Comparison of ENCODE assay signal across 8 cellular contexts in genomic region chr2:183124957-183125255, GRCh38. TPM values are rescaled to one million over a fixed set of nuclear protein-coding genes. Genes with fewer than 3 reads are reported as not detected.
A peak's percentile ranks its signal among the peaks of the same experiment; 100 is the strongest.
DNase-seq lines count a peak whose midpoint lies in the region; ATAC-seq and TF ChIP-seq lines count a peak whose summit lies in the region.

No MANE protein-coding gene starts in this region.

- 1% methylated on average over 10 of the region's 10 CpGs for WGBS in heart right ventricle, 2 donors
- WGBS in mesenchymal stem cell, result 1% methylated on average over 10 of the region's 10 CpGs
- WGBS in urinary bladder, result under 1% methylated on average over 10 of the region's 10 CpGs

- no peak overlapping the region for H3K23ac ChIP-seq in mesenchymal stem cell (ENCODE audit: low read length in 2 of 2)

- peak overlapping the region in 9 of 10 donors; percentile 61 to 88 (median 83) for H3K27ac ChIP-seq in heart right ventricle
- H3K27ac ChIP-seq in mesenchymal stem cell (ENCODE audit: low read length, poor library complexity, severe bottlenecking), result peak overlapping the region; percentile 92
- peak overlapping the region; percentile 60 for H3K27ac ChIP-seq in urinary bladder (ENCODE audit: low read depth)

- H3K79me1 ChIP-seq in mesenchymal stem cell (replicated peaks; ENCODE audit: low read length, poor library complexity, severe bottlenecking), result peaks cover 3% of the 10 kb centered on the region

- peak overlapping the region; percentile 93 to 99 (median 97) for H3K27ac Mint-ChIP-seq in brain

- H3K36me3 Mint-ChIP-seq in brain, result peaks cover 12% of the 10 kb centered on the region

- no peak overlapping the region for H3K14ac ChIP-seq in mesenchymal stem cell (ENCODE audit: low read length in 2 of 2)

- no peaks in the 10 kb centered on the region for H3K27me3 ChIP-seq in heart right ventricle
- no peaks in the 10 kb centered on the region for H3K27me3 ChIP-seq in mesenchymal stem cell (ENCODE audit: control insufficient read depth in 1 of 2, insufficient read depth in 1 of 2, low read length in 2 of 2)

- peaks cover 0 to 23% (median 14%) of the 10 kb centered on the region in 9 donors for H3K4me1 ChIP-seq in heart right ventricle
- H3K4me1 ChIP-seq in mesenchymal stem cell (ENCODE audit: control insufficient read depth, insufficient read depth, low read depth, low read length), result peaks cover 6% of the 10 kb centered on the region
- no peaks in the 10 kb centered on the region for H3K4me1 ChIP-seq in urinary bladder (ENCODE audit: insufficient read depth)

- H3K27me3 Mint-ChIP-seq in brain, result peaks cover 14% of the 10 kb centered on the region

- no peak overlapping the region for H2BK5ac ChIP-seq in mesenchymal stem cell (ENCODE audit: low read depth, low read length, poor library complexity, severe bottlenecking)

- H3K18ac ChIP-seq in mesenchymal stem cell (ENCODE audit: low read depth in 1 of 2, low read length in 2 of 2), result peak overlapping the region in 1 of 2 experiments; percentile 46

- intact Hi-C loops in heart right ventricle (cut with DNase I), result loop anchor here in 2 of 10 donors (1.0 to 5.0 kb wide), 2 partner anchors 48 to 86 kb away; partner anchors contain the start of gene DUSP19 (in 1 of the 2)
- intact Hi-C loops in left cardiac atrium (cut with DNase I), result loop anchor here in 1 of 2 donors (5.0 kb wide), 1 partner anchor 43 kb away; no protein-coding TSS in a partner anchor

- H3K4me3 ChIP-seq in heart right ventricle (peak overlapping the region; percentile 52 to 96 (median 80)), mesenchymal stem cell (ENCODE audit: insufficient read depth in 1 of 2, low read depth in 1 of 2, low read length in 2 of 2) (peak overlapping the region; percentile 95 to 98), urinary bladder (ENCODE audit: low read depth, low read length) (peak overlapping the region; percentile 63)

- no peak for TF ChIP-seq CTCF in heart right ventricle (IDR thresholded peaks at IDR 0.05)
- TF ChIP-seq CTCF in brain (conservative IDR thresholded peaks at IDR 0.05), result no peak

- no peak overlapping the region for H2BK15ac ChIP-seq in mesenchymal stem cell (ENCODE audit: low read depth, poor library complexity, severe bottlenecking)

- H2BK12ac ChIP-seq in mesenchymal stem cell (ENCODE audit: low read length in 2 of 2), result peak overlapping the region in 1 of 2 experiments; percentile 31

- peak overlapping the region; percentile 99 for H2AFZ ChIP-seq in mesenchymal stem cell (ENCODE audit: low read depth, low read length)

- H4K8ac ChIP-seq in mesenchymal stem cell (ENCODE audit: low read length), result peak overlapping the region; percentile 87

- no peak for ATAC-seq in heart right ventricle
- ATAC-seq in left cardiac atrium, result no peak

- peak overlapping the region; percentile 55 for H3K4me2 ChIP-seq in mesenchymal stem cell (ENCODE audit: low read length, poor library complexity, severe bottlenecking)

- no peak overlapping the region for H2AK5ac ChIP-seq in mesenchymal stem cell (ENCODE audit: low read length, severe bottlenecking)

- H3K9ac ChIP-seq in mesenchymal stem cell (ENCODE audit: low read length), result peak overlapping the region; percentile 92

- H2BK120ac ChIP-seq in mesenchymal stem cell (ENCODE audit: low read depth, low read length), result no peak overlapping the region

- no peak overlapping the region for H3K4ac ChIP-seq in mesenchymal stem cell (ENCODE audit: low read depth in 1 of 2, low read length in 2 of 2)

- peaks cover 44% of the 10 kb centered on the region for H3K4me1 Mint-ChIP-seq in brain

- H4K91ac ChIP-seq in mesenchymal stem cell (ENCODE audit: low read length), result no peak overlapping the region

- DNase-seq in heart right ventricle (no peak), left cardiac atrium (no peak), mesenchymal stem cell (no peak), NCI-H1436 (lab: John Stamatoyannopoulos, UW) (no peak), middle frontal gyrus (ENCODE audit: extremely low spot score, low spot score) (no peak), 8988T (no peak)

- H3K36me3 ChIP-seq in heart right ventricle (peaks cover 0 to 18% (median 0%) of the 10 kb centered on the region in 9 donors), mesenchymal stem cell (ENCODE audit: control insufficient read depth in 1 of 2, insufficient read depth in 2 of 2, low read depth in 1 of 2, low read length in 2 of 2) (peaks cover 0 to 10% of the 10 kb centered on the region in 2 experiments), urinary bladder (ENCODE audit: insufficient read depth) (no peaks in the 10 kb centered on the region)

- peak overlapping the region; percentile 95 to 99 (median 97) for H3K4me3 Mint-ChIP-seq in brain

- H3K9me3 Mint-ChIP-seq in brain, result no peaks in the 10 kb centered on the region

- H3K9me3 ChIP-seq in heart right ventricle, result no peaks in the 10 kb centered on the region
- no peaks in the 10 kb centered on the region for H3K9me3 ChIP-seq in mesenchymal stem cell (ENCODE audit: control insufficient read depth, low read length)

RNA-seq across cellular contexts. Expression of gene NUP35, which starts 0.7 kb away (rescaled TPM):
- total RNA-seq in heart right ventricle, result 10 to 100 TPM in 1 of 10 donors, 1 to 10 TPM in 9; 4.4 to 11.0 (median 8.3) TPM
- 10 to 100 TPM in 1 of 2 donors, 1 to 10 TPM in 1; 6.9 to 10.3 TPM for polyA plus RNA-seq in heart right ventricle
- 1 to 10 TPM; 8.5 to 9.7 TPM for total RNA-seq in left cardiac atrium
- 10.4 TPM for polyA plus RNA-seq in brain (ENCODE audit: insufficient read depth, low read depth, low replicate concordance)
- 6.0 TPM for polyA plus RNA-seq in mesenchymal stem cell (2013, experiment 1 of 2)
- 5.6 TPM for polyA plus RNA-seq in mesenchymal stem cell (2013, experiment 2 of 2)
- 38.3 TPM for total RNA-seq in urinary bladder
- 12.5 TPM for polyA plus RNA-seq in urinary bladder

RNA-seq across cellular contexts. Expression of gene DUSP19, which starts 46.4 kb away (rescaled TPM):
- total RNA-seq in heart right ventricle, result 10 to 100 TPM in 7 of 10 donors, 1 to 10 TPM in 3; 5.6 to 14.1 (median 11.8) TPM
- polyA plus RNA-seq in heart right ventricle, result 1 to 10 TPM in 1 of 2 donors, under 1 TPM in 1; 0.84 to 2.6 TPM
- 10 to 100 TPM in 1 of 2 donors, 1 to 10 TPM in 1; 5.9 to 10.5 TPM for total RNA-seq in left cardiac atrium
- polyA plus RNA-seq in brain (ENCODE audit: insufficient read depth, low read depth, low replicate concordance), result 0.95 TPM
- polyA plus RNA-seq in mesenchymal stem cell (2013, experiment 1 of 2), result 1.1 TPM
- polyA plus RNA-seq in mesenchymal stem cell (2013, experiment 2 of 2), result 1.1 TPM
- 9.6 TPM for total RNA-seq in urinary bladder
- polyA plus RNA-seq in urinary bladder, result 2.9 TPM
